Comparison of ENCODE assay signal across 10 cellular contexts in the genomic region with DNA sequence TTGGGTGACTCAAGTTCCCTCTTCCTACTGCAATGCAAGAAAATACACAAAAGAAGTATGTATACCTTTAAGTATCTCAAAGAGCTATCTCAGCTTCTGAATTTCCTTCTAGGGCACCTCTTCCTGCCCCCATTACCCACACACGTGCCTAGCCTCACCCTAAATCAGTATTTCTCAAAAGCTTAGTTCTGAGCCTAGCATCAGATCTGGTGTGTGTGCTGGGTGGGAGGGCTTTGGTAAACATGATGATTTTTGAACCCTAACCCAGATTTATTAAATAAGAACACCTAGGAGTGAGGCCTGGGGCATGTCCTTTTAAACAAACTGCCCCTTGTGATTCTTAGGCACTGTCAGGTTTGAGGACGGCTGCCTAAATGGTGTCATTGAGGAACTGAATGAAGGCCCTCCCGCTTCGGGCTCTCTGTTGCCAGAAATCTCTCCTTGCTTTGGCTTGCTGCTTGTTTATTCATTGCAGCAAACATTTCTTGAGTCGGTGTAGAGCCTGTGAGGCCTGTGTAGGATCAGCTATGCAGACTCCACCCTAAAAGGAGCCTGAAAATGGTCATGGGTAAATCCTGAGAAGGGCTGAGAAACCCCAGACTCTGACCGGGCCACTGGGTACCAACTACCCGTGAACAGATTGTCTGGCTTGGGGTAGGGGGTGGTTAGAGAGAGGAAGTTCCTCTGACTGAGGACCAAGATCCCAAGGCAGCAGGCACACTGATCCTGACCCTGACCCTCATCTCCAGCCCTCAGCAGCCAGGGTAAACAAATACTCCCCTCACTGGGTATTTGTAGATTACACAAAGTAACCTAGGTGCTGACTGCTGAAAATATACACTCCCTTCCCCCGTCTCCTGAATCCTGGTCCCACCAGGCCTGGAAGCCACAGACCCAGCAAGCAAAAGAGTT. TPM values are rescaled to one million over a fixed set of nuclear protein-coding genes. Genes with fewer than 3 reads are reported as not detected.
A peak's percentile ranks its signal among the peaks of the same experiment; 100 is the strongest.
DNase-seq lines count a peak whose midpoint lies in the region; FAIRE-seq and TF ChIP-seq lines count a peak whose summit lies in the region.
"Had no signal": no experiment of that assay in that cellular context is flagged by ENCODE, and none has a peak within 500 bp of the region (broad histone marks: within the 10 kb centered on the region; RNA-seq: fewer than 3 reads in every experiment).

No MANE protein-coding gene starts in this region.

- peaks cover 13% of the 10 kb centered on the region for H3K23me2 ChIP-seq in H1 (ENCODE audit: low read depth, low read length)

- peak overlapping the region; percentile 71 to 84 for H3K4me3 ChIP-seq in CD4-positive, alpha-beta memory T cell (ENCODE audit: low read length in 2 of 2)
- peak overlapping the region; percentile 83 for H3K4me3 ChIP-seq in OCI-LY3 (ENCODE audit: low read length)
- H3K4me3 ChIP-seq in H1 (ENCODE audit: extremely low read depth in 1 of 4, insufficient read depth in 2 of 4, low read depth in 3 of 4, low read length in 4 of 4): no peak overlapping the region

- H3K4me2 ChIP-seq in OCI-LY3 (ENCODE audit: low read length) (peak overlapping the region; percentile 96), H1 (ENCODE audit: insufficient read depth in 1 of 2, low read depth in 2 of 2, low read length in 2 of 2) (no peak overlapping the region)

- H3K27ac Mint-ChIP-seq in CD4-positive, alpha-beta memory T cell: peak overlapping the region; percentile 86 to 96 (median 94)
- peak overlapping the region; percentile 67 for H3K27ac Mint-ChIP-seq in progenitor cell of endocrine pancreas

- peak overlapping the region; percentile 39; the same call in 1 of the 2 replicates for H2BK12ac ChIP-seq in H1 (ENCODE audit: low read depth, low read length)

- no peaks in the 10 kb centered on the region for H3K27me3 ChIP-seq in CD4-positive, alpha-beta memory T cell (ENCODE audit: insufficient read depth, low read length)
- H3K27me3 ChIP-seq in OCI-LY3 (ENCODE audit: low read depth, low read length) (no peaks in the 10 kb centered on the region), H1 (replicated peaks in 1 of 4; ENCODE audit: control insufficient read depth in 3 of 4, extremely low read depth in 1 of 4, insufficient read depth in 3 of 4, low read length in 3 of 4) (peaks cover 9 to 36% (median 26%) of the 10 kb centered on the region in 4 experiments)

- H3K18ac ChIP-seq in H1 (ENCODE audit: extremely low read depth, low read length): no peak overlapping the region

- no peak for TF ChIP-seq EP300 in H1 (IDR thresholded peaks at IDR 0.05; ENCODE audit: borderline replicate concordance in 1 of 2, low read depth in 2 of 2, low read length in 2 of 2)

- no peaks in the 10 kb centered on the region for H3K36me3 ChIP-seq in CD4-positive, alpha-beta memory T cell (ENCODE audit: insufficient read depth, low read length)
- H3K36me3 ChIP-seq in OCI-LY3 (replicated peaks; ENCODE audit: low read depth, low read length) (peaks cover 3% of the 10 kb centered on the region), H1 (ENCODE audit: control insufficient read depth in 2 of 4, insufficient read depth in 4 of 4, low read length in 3 of 4) (no peaks in the 10 kb centered on the region)

- peaks cover 77% of the 10 kb centered on the region for H3K4me1 ChIP-seq in CD4-positive, alpha-beta memory T cell (ENCODE audit: insufficient read depth, low read length)
- H3K4me1 ChIP-seq in OCI-LY3 (ENCODE audit: low read length) (peaks cover 72% of the 10 kb centered on the region), H1 (replicated peaks in 1 of 4; ENCODE audit: control insufficient read depth in 3 of 4, insufficient read depth in 4 of 4, low read length in 3 of 4) (peaks cover 0 to 8% (median 6%) of the 10 kb centered on the region in 4 experiments; a peak in 4 of 7 replicates)

- TF ChIP-seq POLR2A in H1 (IDR thresholded peaks at IDR 0.05; ENCODE audit: control extremely low read depth in 1 of 2, low read depth in 2 of 2, low read length in 2 of 2): no peak

- H2AFZ ChIP-seq in OCI-LY3 (ENCODE audit: low read depth, low read length) (no peak overlapping the region), H1 (ENCODE audit: low read length) (no peak overlapping the region)

- H3K9me3 Mint-ChIP-seq in CD4-positive, alpha-beta memory T cell: no peaks in the 10 kb centered on the region
- H3K9me3 Mint-ChIP-seq in progenitor cell of endocrine pancreas (ENCODE audit: low read depth): no peaks in the 10 kb centered on the region

- no peak overlapping the region for H2BK5ac ChIP-seq in H1 (ENCODE audit: low read depth, low read length)

- H4K8ac ChIP-seq in H1 (ENCODE audit: extremely low read depth, insufficient read depth, low read length): no peak overlapping the region; the same call in 1 of the 2 replicates

- H3K4me3 Mint-ChIP-seq in CD4-positive, alpha-beta memory T cell: peak overlapping the region; percentile 93 to 99 (median 97)
- H3K4me3 Mint-ChIP-seq in progenitor cell of endocrine pancreas (ENCODE audit: low read depth): no peak overlapping the region

- H2BK20ac ChIP-seq in H1 (ENCODE audit: low read length): no peak overlapping the region

- H3K27ac ChIP-seq in CD4-positive, alpha-beta memory T cell (ENCODE audit: low read depth, low read length): peak overlapping the region; percentile 68
- H3K27ac ChIP-seq in OCI-LY3 (ENCODE audit: low read length) (peak overlapping the region; percentile 95), H1 (ENCODE audit: low read depth, low read length) (no peak overlapping the region)

- CTCF ChIA-PET in CD4-positive, alpha-beta memory T cell (lab: Charles Lee; ENCODE audit: partially characterized antibody): interaction anchor here (0.7 to 10.0 kb wide), 16 partner anchors 9 to 653 kb away, joined by 3 to 106 read pairs (median 4); no protein-coding TSS in a partner anchor
- CTCF ChIA-PET in H1 (lab: Charles Lee; ENCODE audit: partially characterized antibody): interaction anchor here (1.6 to 2.5 kb wide), 3 partner anchors 18 to 63 kb away, joined by 3 to 11 read pairs (median 5); no protein-coding TSS in a partner anchor

- peaks cover 47 to 93% (median 64%) of the 10 kb centered on the region in 4 donors for H3K4me1 Mint-ChIP-seq in CD4-positive, alpha-beta memory T cell
- H3K4me1 Mint-ChIP-seq in progenitor cell of endocrine pancreas (ENCODE audit: low read depth): peaks cover 22% of the 10 kb centered on the region

- H4K5ac ChIP-seq in H1 (ENCODE audit: insufficient read length, low read depth, low read length): no peak overlapping the region

- H4K20me1 ChIP-seq in OCI-LY3 (ENCODE audit: insufficient read depth, low read length): no peaks in the 10 kb centered on the region
- H4K20me1 ChIP-seq in H1 (replicated peaks in 1 of 2; ENCODE audit: control insufficient read depth in 1 of 2, insufficient read depth in 2 of 2, low read length in 2 of 2): no peaks in the 10 kb centered on the region

- H2BK120ac ChIP-seq in H1 (replicated peaks; ENCODE audit: low read depth, low read length): no peak overlapping the region

- POLR2A ChIA-PET in CD4-positive, alpha-beta memory T cell (lab: Charles Lee; ENCODE audit: partially characterized antibody): interaction anchor here (0.9 to 11.9 kb wide), 18 partner anchors 8 to 529 kb away, joined by 3 to 324 read pairs (median 12); partner anchors contain the start of genes ATP8B2, PMVK and RPS27
- POLR2A ChIA-PET in H1 (lab: Charles Lee; ENCODE audit: partially characterized antibody): interaction anchor here (0.6 to 0.9 kb wide), 2 partner anchors 8 to 29 kb away, joined by 3 to 4 read pairs; no protein-coding TSS in a partner anchor

- H3K79me1 ChIP-seq in H1 (ENCODE audit: low read depth, low read length): no peaks in the 10 kb centered on the region

- no peak overlapping the region; the same call in 1 of the 2 replicates for H2AK5ac ChIP-seq in H1 (ENCODE audit: low read depth, low read length)

- peaks cover 72% of the 10 kb centered on the region for H3K79me2 ChIP-seq in OCI-LY3 (ENCODE audit: low read length)
- no peaks in the 10 kb centered on the region for H3K79me2 ChIP-seq in H1 (ENCODE audit: control insufficient read depth in 1 of 2, insufficient read depth in 2 of 2, low read length in 2 of 2)

- peak in 4 of 5 donors; percentile 33 to 48 (median 45) for DNase-seq in CD4-positive, alpha-beta memory T cell
- DNase-seq in H1 (ENCODE audit: low read depth in 1 of 2, low spot score in 2 of 2) (no peak), progenitor cell of endocrine pancreas (ENCODE audit: low spot score, unreplicated experiment) (no peak), NCI-H1417 treated with DMSO at 0.1 percent for 48 hours (lab: John Stamatoyannopoulos, UW) (no peak), D341Med (ENCODE audit: low spot score) (no peak), hippocampal formation (lab: John Stamatoyannopoulos, UW) (no peak), iPS-NIHi7 (ENCODE audit: extremely low spot score) (no peak)
- DNase-seq: SHP77 had no signal

- no peak overlapping the region for H4K91ac ChIP-seq in H1 (replicated peaks; ENCODE audit: insufficient read length, low read length)

- FAIRE-seq in H1 (lab: Jason Lieb, UNC): no peak
- FAIRE-seq: colon had no signal

- H3K27me3 Mint-ChIP-seq in CD4-positive, alpha-beta memory T cell: no peaks in the 10 kb centered on the region
- peaks cover 38% of the 10 kb centered on the region for H3K27me3 Mint-ChIP-seq in progenitor cell of endocrine pancreas

- H3K36me3 Mint-ChIP-seq in CD4-positive, alpha-beta memory T cell: peaks cover 12 to 27% of the 10 kb centered on the region in 2 donors
- no peaks in the 10 kb centered on the region for H3K36me3 Mint-ChIP-seq in progenitor cell of endocrine pancreas (ENCODE audit: insufficient read depth)

- no peak overlapping the region for H3K23ac ChIP-seq in H1 (ENCODE audit: insufficient read length)

- no peaks in the 10 kb centered on the region for H3K9me3 ChIP-seq in CD4-positive, alpha-beta memory T cell (ENCODE audit: control insufficient read depth in 1 of 2, low read length in 2 of 2)
- H3K9me3 ChIP-seq in OCI-LY3 (ENCODE audit: insufficient read depth, low read length): no peaks in the 10 kb centered on the region
- H3K9me3 ChIP-seq in H1 (ENCODE audit: insufficient read depth in 2 of 2, low read depth in 1 of 2, low read length in 1 of 2): no peaks in the 10 kb centered on the region

- intact Hi-C loops in CD4-positive, alpha-beta memory T cell (cut with micrococcal nuclease): loop anchor here (1.0 to 5.0 kb wide), 3 partner anchors 11 to 199 kb away; partner anchors contain the start of gene ADAR

- H3K4ac ChIP-seq in H1 (replicated peaks; ENCODE audit: insufficient read length, low read depth, low read length): no peak overlapping the region

- no peak for TF ChIP-seq RAD21 in H1 (IDR thresholded peaks at IDR 0.05 in 1 of 2, conservative IDR thresholded peaks at IDR 0.05 in 1 of 2; ENCODE audit: low read depth in 2 of 2, low read length in 2 of 2)

- TF ChIP-seq CTCF in OCI-LY3 (IDR thresholded peaks at IDR 0.05; ENCODE audit: low read depth, low read length) (no peak), H1 (IDR thresholded peaks at IDR 0.05; ENCODE audit: control extremely low read depth in 1 of 3, insufficient read depth in 1 of 3, low read depth in 1 of 3, low read length in 3 of 3) (no peak), progenitor cell of endocrine pancreas (IDR thresholded peaks at IDR 0.05; ENCODE audit: unreplicated experiment) (no peak)

- H3K14ac ChIP-seq in H1 (ENCODE audit: insufficient read length): no peak overlapping the region

- H3K56ac ChIP-seq in H1 (replicated peaks; ENCODE audit: insufficient read length, low read depth, low read length): no peak overlapping the region

- H3K9ac ChIP-seq in OCI-LY3 (ENCODE audit: low read length) (peak overlapping the region; percentile 94), H1 (replicated peaks in 1 of 4; ENCODE audit: extremely low read depth in 1 of 4, low read depth in 3 of 4, low read length in 3 of 4) (no peak overlapping the region)

- 71% methylated on average over 8 of the region's 8 CpGs; no CpG with 5 or more reads in 1 of the 2 experiments for whole genome bisulfite sequencing in H1 (ENCODE audit: extremely low coverage in 1 of 2, insufficient coverage in 1 of 2, insufficient read length in 1 of 2, insufficient replicate concordance in 2 of 2, low coverage in 1 of 2, low lambda C conversion rate in 2 of 2, missing lambda C conversion rate in 1 of 2), 2 experiments

- H2BK15ac ChIP-seq in H1 (ENCODE audit: low read length): no peak overlapping the region

RNA-seq across cellular contexts. Expression of gene IL6R, which starts 3.0 kb away (rescaled TPM):
- 100 to 1,000 TPM; 101 to 106 TPM for total RNA-seq in CD4-positive, alpha-beta memory T cell
- polyA plus RNA-seq in CD4-positive, alpha-beta memory T cell: 10 to 100 TPM; 54.6 to 73.0 TPM
- 2.6 and 3.0 TPM in 2 replicates for total RNA-seq in H1 (2021; fragmentation: NEBNext Ultra II Directional; extraction: Animal tissue kit (Norgen Biotek cat#: 25700))
- polyA plus RNA-seq in H1 (2011; rRNA removed): 2.3 and 3.3 TPM in 2 replicates
- 2.9 TPM for polyA plus RNA-seq in H1 (2011; cell fraction: cytosol; rRNA removed)
- 4.2 TPM for polyA plus RNA-seq in H1 (2011; cell fraction: nucleus; rRNA removed)
- 0.92 to 2.0 TPM (median 1.8 TPM) in 4 replicates for polyA plus RNA-seq in H1 (2012, experiment 1 of 2)
- 0.37 TPM for polyA plus RNA-seq in H1 (2012, experiment 2 of 2)
- polyA plus RNA-seq in H1 (2013, experiment 1 of 2): 4.6 TPM
- polyA plus RNA-seq in H1 (2013, experiment 2 of 2): 5.9 TPM
- 3.5 and 3.8 TPM in 2 replicates for polyA minus RNA-seq in H1 (2011; rRNA and poly(A)+ RNA removed)
- 1.3 TPM for polyA minus RNA-seq in H1 (2011; cell fraction: cytosol; rRNA and poly(A)+ RNA removed)
- polyA minus RNA-seq in H1 (2011; cell fraction: nucleus; rRNA and poly(A)+ RNA removed): 4.1 TPM
- 2.0 and 3.1 TPM in 2 replicates for total RNA-seq in progenitor cell of endocrine pancreas

Comparison
In these comparisons a context has a peak if more than half of its experiments do, and no peak if none do; other contexts are left out.
1. DNase-seq: peak in CD4-positive, alpha-beta memory T cell (4 of 5); none in H1 (0 of 2), progenitor cell of endocrine pancreas (single experiment), NCI-H1417 treated with DMSO at 0.1 percent for 48 hours (single experiment), D341Med (single experiment), hippocampal formation (0 of 2) and iPS-NIHi7 (single experiment).
2. H3K4me3 ChIP-seq: peak in CD4-positive, alpha-beta memory T cell (2 of 2) and OCI-LY3 (single experiment); none in H1 (0 of 4).
3. RNA of gene IL6R, which starts 3.0 kb away (total RNA-seq): 101 to 106 TPM in CD4-positive, alpha-beta memory T cell; 2.0 to 3.1 TPM in progenitor cell of endocrine pancreas and 2.6 to 3.0 TPM in H1; every median in the first group is over 10 times any median in the second.